Comparison of ENCODE assay signal across 12 cellular contexts in the genomic region with DNA sequence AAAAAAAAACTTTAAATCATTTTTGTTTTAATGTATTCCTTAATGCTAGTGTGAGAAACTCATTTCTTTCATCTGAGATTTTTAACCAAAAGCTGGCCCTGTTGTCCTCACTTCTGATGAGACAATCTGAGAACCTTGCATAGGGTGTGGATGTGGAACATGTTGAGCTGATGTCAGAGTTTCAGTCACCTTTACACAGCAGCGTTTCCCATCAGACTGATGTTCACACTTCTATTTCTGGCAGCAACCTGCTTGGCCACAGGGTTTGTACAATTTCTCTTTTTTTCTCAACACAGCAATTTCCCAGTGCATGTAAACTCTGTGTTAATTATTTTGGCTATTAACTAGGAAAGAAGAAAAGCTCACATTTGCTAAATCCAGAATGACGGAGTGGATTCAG.
DNase-seq lines count a peak whose midpoint lies in the region; ATAC-seq, FAIRE-seq and TF ChIP-seq lines count a peak whose summit lies in the region.
"Had no signal": no experiment of that assay in that cellular context is flagged by ENCODE, and none has a peak within 500 bp of the region (broad histone marks: within the 10 kb centered on the region; RNA-seq: fewer than 3 reads in every experiment).

No MANE protein-coding gene starts in this region.

- H3K4me3 Mint-ChIP-seq in T-helper 2 cell treated with Interferon-gamma antibody and Interleukin-4, amounts not matched to agents 5 μg/mL and 100 μg/mL, for 36 hours, result peak overlapping the region; percentile 32
- no peak overlapping the region for H3K4me3 Mint-ChIP-seq in chondrocyte (ENCODE audit: unreplicated experiment)
- no peak overlapping the region for H3K4me3 Mint-ChIP-seq in Caco-2 (ENCODE audit: unreplicated experiment)

- CTCF ChIA-PET in Caco-2 (lab: Charles Lee), result interaction anchor here (1.0 kb wide), 1 partner anchor 285 kb away, joined by 3 read pairs; no protein-coding TSS in a partner anchor

- POLR2A ChIA-PET in Caco-2 (lab: Charles Lee), result no interaction called here

- no peak for TF ChIP-seq CTCF in chondrocyte (IDR thresholded peaks at IDR 0.05)
- no peak for TF ChIP-seq CTCF in Caco-2 (IDR thresholded peaks at IDR 0.05; ENCODE audit: insufficient read depth in 1 of 2, low read depth in 1 of 2, low read length in 1 of 2, severe bottlenecking in 1 of 2, unreplicated experiment in 1 of 2)

- BruUV-seq in Caco-2 (replicated peaks; lab: Mats Ljungman, UMichigan), result no TSS peak

- H3K4me1 Mint-ChIP-seq in T-helper 2 cell treated with Interferon-gamma antibody and Interleukin-4, amounts not matched to agents 5 μg/mL and 100 μg/mL, for 36 hours (ENCODE audit: low read depth), result peaks cover 51% of the 10 kb centered on the region
- H3K4me1 Mint-ChIP-seq in chondrocyte (ENCODE audit: low read depth) (no peaks in the 10 kb centered on the region), Caco-2 (ENCODE audit: low read depth, unreplicated experiment) (peaks cover 40% of the 10 kb centered on the region)

- no peak overlapping the region for H3K4me3 ChIP-seq in Caco-2 (ENCODE audit: low read depth, low read length)
- H3K4me3 ChIP-seq: BLaER1, lung had no signal

- no peaks in the 10 kb centered on the region for H3K36me3 ChIP-seq in Caco-2 (ENCODE audit: control insufficient read depth, insufficient read depth, low read length)
- H3K36me3 ChIP-seq: BLaER1 had no signal

- peak overlapping the region; percentile 78 for H3K27ac Mint-ChIP-seq in T-helper 2 cell treated with Interferon-gamma antibody and Interleukin-4, amounts not matched to agents 5 μg/mL and 100 μg/mL, for 36 hours
- no peak overlapping the region for H3K27ac Mint-ChIP-seq in chondrocyte (ENCODE audit: unreplicated experiment)
- no peak overlapping the region for H3K27ac Mint-ChIP-seq in Caco-2 (ENCODE audit: unreplicated experiment)

- H3K36me3 Mint-ChIP-seq in T-helper 2 cell treated with Interferon-gamma antibody and Interleukin-4, amounts not matched to agents 5 μg/mL and 100 μg/mL, for 36 hours (ENCODE audit: low read depth), result peaks cover 3% of the 10 kb centered on the region
- H3K36me3 Mint-ChIP-seq in chondrocyte (ENCODE audit: low read depth) (no peaks in the 10 kb centered on the region), Caco-2 (ENCODE audit: insufficient read depth, unreplicated experiment) (no peaks in the 10 kb centered on the region)

- ATAC-seq in HG02870 (IDR thresholded peaks at IDR 0.05; ENCODE audit: unreplicated experiment), result peak; percentile 79

- TF ChIP-seq POLR2A in H54 (IDR thresholded peaks at IDR 0.05; ENCODE audit: low read depth, low read length), result no peak

- no peak for FAIRE-seq in H54 (lab: Jason Lieb, UNC)
- FAIRE-seq: endothelial cell of umbilical vein had no signal

- H3K27ac ChIP-seq in substantia nigra (ENCODE audit: low read depth, low read length, poor library complexity, severe bottlenecking), result no peak overlapping the region
- H3K27ac ChIP-seq: BLaER1 had no signal

- no peaks in the 10 kb centered on the region for H3K9me3 ChIP-seq in Caco-2
- H3K9me3 ChIP-seq: BLaER1 had no signal

- intact Hi-C loops in Caco-2 (cut with micrococcal nuclease; ENCODE audit: unreplicated experiment), result loop anchor here (10.0 kb wide), 1 partner anchor 411 kb away; no protein-coding TSS in a partner anchor

- no peaks in the 10 kb centered on the region for H3K27me3 Mint-ChIP-seq in T-helper 2 cell treated with Interferon-gamma antibody and Interleukin-4, amounts not matched to agents 5 μg/mL and 100 μg/mL, for 36 hours (ENCODE audit: low read depth)
- H3K27me3 Mint-ChIP-seq in chondrocyte (ENCODE audit: low read depth) (no peaks in the 10 kb centered on the region), Caco-2 (ENCODE audit: insufficient read depth, unreplicated experiment) (no peaks in the 10 kb centered on the region)

- H3K9me3 Mint-ChIP-seq in T-helper 2 cell treated with Interferon-gamma antibody and Interleukin-4, amounts not matched to agents 5 μg/mL and 100 μg/mL, for 36 hours, result no peaks in the 10 kb centered on the region
- H3K9me3 Mint-ChIP-seq in chondrocyte (ENCODE audit: low read depth) (no peaks in the 10 kb centered on the region), Caco-2 (ENCODE audit: unreplicated experiment) (peaks cover 9% of the 10 kb centered on the region)

- peaks cover 31% of the 10 kb centered on the region for H3K4me1 ChIP-seq in Caco-2
- H3K4me1 ChIP-seq: BLaER1 had no signal

- peak; percentile 1 for DNase-seq in stimulated activated naive CD4-positive, alpha-beta T cell treated with Interleukin-2 at 50 U/mL for 16 hours (lab: John Stamatoyannopoulos, UW)
- DNase-seq in stimulated activated naive CD4-positive, alpha-beta T cell (lab: John Stamatoyannopoulos, UW), result no peak
- peak; percentile 30 for DNase-seq in T-helper 2 cell treated with Interferon-gamma antibody and Interleukin-4, amounts not matched to agents 5 μg/mL and 100 μg/mL, for 36 hours (ENCODE audit: low spot score)
- DNase-seq in chondrocyte (ENCODE audit: low spot score), result no peak
- DNase-seq in substantia nigra (lab: John Stamatoyannopoulos, UW), result no peak
- no peak for DNase-seq in H54 (ENCODE audit: insufficient read length, low spot score)
- no peak for DNase-seq in Caco-2
- DNase-seq: NCI-H526 treated with DMSO at 0.1 percent for 48 hours had no signal

- H3K27me3 ChIP-seq in Caco-2 (replicated peaks; ENCODE audit: control insufficient read depth, insufficient read depth, low read length), result no peaks in the 10 kb centered on the region
- H3K27me3 ChIP-seq: BLaER1 had no signal

Comparison
In these comparisons a context has a peak if more than half of its experiments do, and no peak if none do; other contexts are left out.
1. DNase-seq: peak in stimulated activated naive CD4-positive, alpha-beta T cell treated with Interleukin-2 at 50 U/mL for 16 hours (single experiment) and T-helper 2 cell treated with Interferon-gamma antibody and Interleukin-4, amounts not matched to agents 5 μg/mL and 100 μg/mL, for 36 hours (single experiment); none in stimulated activated naive CD4-positive, alpha-beta T cell (0 of 6), chondrocyte (single experiment), substantia nigra (0 of 49), H54 (single experiment) and Caco-2 (0 of 2).